ENCODE assay signal across 21 cellular contexts in genomic region chr6:13384966-13385365, GRCh38. TPM values are rescaled to one million over a fixed set of nuclear protein-coding genes. Genes with fewer than 3 reads are reported as not detected.
DNase-seq lines count a peak whose midpoint lies in the region; ATAC-seq and TF ChIP-seq lines count a peak whose summit lies in the region.
"Had no signal": no experiment of that assay in that cellular context is flagged by ENCODE, and none has a peak within 500 bp of the region (broad histone marks: within the 10 kb centered on the region; RNA-seq: fewer than 3 reads in every experiment).

No MANE protein-coding gene starts in this region.

- intact Hi-C loops in left ventricle myocardium superior (cut with micrococcal nuclease): no loop called here
- intact Hi-C loops in tibial artery (cut with DNase I; ENCODE audit: low total_unique reads): no loop called here

- CTCF ChIA-PET in activated CD8-positive, alpha-beta memory T cell treated with anti-CD3 and anti-CD28 coated beads, Interleukin-2, amount 10 ng/mL, durations not matched to agents 7 days and 5 days (lab: Charles Lee): interaction anchor here (1.1 to 2.2 kb wide), 5 partner anchors 10 to 190 kb away, joined by 3 to 7 read pairs (median 5); partner anchors contain the start of gene SIRT5

- H3K9me3 Mint-ChIP-seq in activated CD8-positive, alpha-beta memory T cell treated with anti-CD3 and anti-CD28 coated beads, Interleukin-2, amount 10 ng/mL, durations not matched to agents 7 days and 5 days (ENCODE audit: low read depth): peaks cover 2% of the 10 kb centered on the region
- H3K9me3 Mint-ChIP-seq: activated naive CD4-positive, alpha-beta T cell treated with anti-CD3 and anti-CD28 coated beads, Interleukin-2, amount 50 U/mL, for 24 hours had no signal

- no peaks in the 10 kb centered on the region for H3K36me3 ChIP-seq in tibial artery
- H3K36me3 ChIP-seq: ascending aorta, MG63, neutrophil, SJCRH30, suprapubic skin had no signal

- no peaks in the 10 kb centered on the region for H3K9me3 ChIP-seq in tibial artery
- H3K9me3 ChIP-seq: ascending aorta, neutrophil, SJCRH30, suprapubic skin had no signal

- H3K4me1 ChIP-seq in tibial artery: peaks cover 0 to 40% (median 21%) of the 10 kb centered on the region in 4 donors
- H3K4me1 ChIP-seq: ascending aorta, SJCRH30 had no signal

- H3K27ac Mint-ChIP-seq in activated CD8-positive, alpha-beta memory T cell treated with anti-CD3 and anti-CD28 coated beads, Interleukin-2, amount 10 ng/mL, durations not matched to agents 7 days and 5 days: no peak overlapping the region
- H3K27ac Mint-ChIP-seq: activated CD4-positive, alpha-beta memory T cell treated with anti-CD3 and anti-CD28 coated beads, Interleukin-2, amount 10 ng/mL, durations not matched to agents 7 days and 5 days; activated naive CD4-positive, alpha-beta T cell treated with anti-CD3 and anti-CD28 coated beads, Interleukin-2, amount 50 U/mL, for 24 hours; activated T-cell treated with anti-CD3 and anti-CD28 coated beads, Interleukin-2, amount 50 U/mL, for 72 hours; CD4-positive, alpha-beta T cell had no signal

- H3K27ac ChIP-seq in tibial artery: no peak overlapping the region
- H3K27ac ChIP-seq: ascending aorta, neutrophil, SJCRH30, suprapubic skin, VCaP had no signal

- peak; percentile 9 for DNase-seq in activated CD8-positive, alpha-beta memory T cell treated with anti-CD3 and anti-CD28 coated beads for 24 hours
- DNase-seq in activated CD8-positive, alpha-beta memory T cell treated with anti-CD3 and anti-CD28 coated beads, Interleukin-2, amount 10 ng/mL, durations not matched to agents 7 days and 5 days: no peak
- DNase-seq in SK-N-DZ (ENCODE audit: low spot score): peak; percentile 71
- peak; percentile 39 for DNase-seq in left ventricle myocardium superior
- DNase-seq in retina: peak; percentile 45
- DNase-seq in tibial artery: no peak
- DNase-seq in kidney tubule cell (ENCODE audit: low spot score): no peak
- DNase-seq: activated CD4-positive, alpha-beta memory T cell treated with anti-CD3 and anti-CD28 coated beads, Interleukin-2, amount 10 ng/mL, durations not matched to agents 7 days and 5 days; activated T-cell treated with anti-CD3 and anti-CD28 coated beads, Interleukin-2, amount 50 U/mL, for 72 hours; CD4-positive, alpha-beta T cell; MG63; NCI-H187 treated with DMSO at 0.1 percent for 48 hours; PC-3; SJCRH30; T-helper 2 cell had no signal

- no peak overlapping the region for H3K4me3 ChIP-seq in tibial artery
- H3K4me3 ChIP-seq: ascending aorta, MG63, SJCRH30, suprapubic skin had no signal

- H3K36me3 Mint-ChIP-seq in activated CD8-positive, alpha-beta memory T cell treated with anti-CD3 and anti-CD28 coated beads, Interleukin-2, amount 10 ng/mL, durations not matched to agents 7 days and 5 days: peaks cover 9% of the 10 kb centered on the region

- no peak for TF ChIP-seq CTCF in tibial artery (IDR thresholded peaks at IDR 0.05)

- H3K4me1 Mint-ChIP-seq in activated CD8-positive, alpha-beta memory T cell treated with anti-CD3 and anti-CD28 coated beads, Interleukin-2, amount 10 ng/mL, durations not matched to agents 7 days and 5 days: peaks cover 16% of the 10 kb centered on the region

- H3K4me3 Mint-ChIP-seq in activated CD8-positive, alpha-beta memory T cell treated with anti-CD3 and anti-CD28 coated beads, Interleukin-2, amount 10 ng/mL, durations not matched to agents 7 days and 5 days: no peak overlapping the region
- H3K4me3 Mint-ChIP-seq: activated CD4-positive, alpha-beta memory T cell treated with anti-CD3 and anti-CD28 coated beads, Interleukin-2, amount 10 ng/mL, durations not matched to agents 7 days and 5 days; activated naive CD4-positive, alpha-beta T cell treated with anti-CD3 and anti-CD28 coated beads, Interleukin-2, amount 50 U/mL, for 24 hours; activated T-cell treated with anti-CD3 and anti-CD28 coated beads, Interleukin-2, amount 50 U/mL, for 72 hours; CD4-positive, alpha-beta T cell had no signal

- no peak for ATAC-seq in activated CD8-positive, alpha-beta memory T cell treated with anti-CD3 and anti-CD28 coated beads, Interleukin-2, amount 10 ng/mL, durations not matched to agents 7 days and 5 days
- peak; percentile 81 for ATAC-seq in left ventricle myocardium superior
- no peak for ATAC-seq in HG03196 (IDR thresholded peaks at IDR 0.05; ENCODE audit: unreplicated experiment)
- ATAC-seq: activated T-cell treated with anti-CD3 and anti-CD28 coated beads, Interleukin-2, amount 50 U/mL, for 72 hours; PC-3 had no signal

- no peaks in the 10 kb centered on the region for H3K27me3 Mint-ChIP-seq in activated CD8-positive, alpha-beta memory T cell treated with anti-CD3 and anti-CD28 coated beads, Interleukin-2, amount 10 ng/mL, durations not matched to agents 7 days and 5 days
- H3K27me3 Mint-ChIP-seq: activated CD4-positive, alpha-beta memory T cell treated with anti-CD3 and anti-CD28 coated beads, Interleukin-2, amount 10 ng/mL, durations not matched to agents 7 days and 5 days; activated naive CD4-positive, alpha-beta T cell treated with anti-CD3 and anti-CD28 coated beads, Interleukin-2, amount 50 U/mL, for 24 hours; CD4-positive, alpha-beta T cell had no signal

- H3K27me3 ChIP-seq in tibial artery: no peaks in the 10 kb centered on the region
- H3K27me3 ChIP-seq: ascending aorta, MG63, neutrophil, SJCRH30, suprapubic skin had no signal

RNA-seq across cellular contexts. Expression of gene TBC1D7, which starts 56.6 kb away (rescaled TPM):
- 10 to 100 TPM; 25.1 to 26.0 TPM for total RNA-seq in activated CD8-positive, alpha-beta memory T cell treated with anti-CD3 and anti-CD28 coated beads, Interleukin-2, amount 10 ng/mL, durations not matched to agents 7 days and 5 days
- polyA plus RNA-seq in SK-N-DZ (2014; cell fraction: cytosol; rRNA removed): 33.5 and 42.3 TPM in 2 replicates
- polyA plus RNA-seq in SK-N-DZ (2014; cell fraction: nucleus; rRNA removed): 26.8 and 32.1 TPM in 2 replicates
- 34.0 TPM for total RNA-seq in left ventricle myocardium superior

Comparison
In these comparisons a context has a peak if more than half of its experiments do, and no peak if none do; other contexts are left out.
1. DNase-seq: peak in activated CD8-positive, alpha-beta memory T cell treated with anti-CD3 and anti-CD28 coated beads for 24 hours (single experiment), SK-N-DZ (single experiment), left ventricle myocardium superior (single experiment) and retina (single experiment); none in activated CD8-positive, alpha-beta memory T cell treated with anti-CD3 and anti-CD28 coated beads, Interleukin-2, amount 10 ng/mL, durations not matched to agents 7 days and 5 days (single experiment), tibial artery (0 of 2) and kidney tubule cell (single experiment).